ENCODE assay signal across 14 cellular contexts in the genomic region with DNA sequence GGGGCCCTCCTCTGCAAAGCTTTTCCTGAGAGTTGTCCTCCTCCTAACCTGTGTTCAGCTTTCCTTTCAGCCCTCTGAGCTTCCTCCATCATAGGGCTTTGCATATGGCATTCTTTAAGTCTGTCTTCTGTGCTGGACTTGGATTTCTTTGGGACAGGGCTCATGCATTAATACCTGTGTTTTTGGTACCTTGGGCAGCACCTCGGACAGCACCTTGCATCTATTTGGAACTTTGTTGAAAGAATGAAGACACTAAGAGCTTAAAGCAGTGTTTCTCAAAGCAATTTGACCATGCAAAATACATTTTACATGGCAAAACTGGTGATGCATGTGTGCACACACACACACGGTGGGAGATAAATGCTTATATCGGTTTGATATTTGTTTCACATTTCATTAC.
"Had no signal": no experiment of that assay in that cellular context is flagged by ENCODE, and none has a peak within 500 bp of the region (broad histone marks: within the 10 kb centered on the region; RNA-seq: fewer than 3 reads in every experiment).

No MANE protein-coding gene starts in this region.

- ATAC-seq: activated naive CD4-positive, alpha-beta T cell treated with anti-CD3 and anti-CD28 coated beads, Interleukin-2, amount 50 U/mL, for 72 hours; lower lobe of right lung; right cardiac atrium; stimulated activated memory B cell treated with anti-CD40 and anti-IgM and Interleukin-4, amounts not matched to agents 10 μg/mL and 1 μg/mL and 100 μg/mL, for 72 hours had no signal

- H3K4me1 ChIP-seq: lower lobe of right lung, tibial artery, uterus had no signal

- H3K4me3 ChIP-seq: lower lobe of right lung, tibial artery, uterus had no signal

- DNase-seq: activated CD4-positive, alpha-beta T cell treated with anti-CD3 and anti-CD28 coated beads, Interleukin-2, amount 10 ng/mL, durations not matched to agents 7 days and 5 days; activated CD4-positive, CD25-positive, alpha-beta regulatory T cell; amniotic stem cell; brain microvascular endothelial cell; effector memory CD4-positive, alpha-beta T cell; hippocampal formation; lower lobe of right lung; naive B cell; right cardiac atrium; tibial artery; uterus had no signal

- H3K36me3 ChIP-seq: brain microvascular endothelial cell, lower lobe of right lung, tibial artery, uterus had no signal

- H3K27me3 ChIP-seq: brain microvascular endothelial cell, tibial artery, uterus had no signal

- FAIRE-seq: TTC549 had no signal

- H3K27ac ChIP-seq: brain microvascular endothelial cell, lower lobe of right lung, tibial artery, uterus had no signal

- H3K9me3 ChIP-seq: lower lobe of right lung, tibial artery, uterus had no signal
